17 cellular contexts compared by ENCODE assay signal in the genomic region with DNA sequence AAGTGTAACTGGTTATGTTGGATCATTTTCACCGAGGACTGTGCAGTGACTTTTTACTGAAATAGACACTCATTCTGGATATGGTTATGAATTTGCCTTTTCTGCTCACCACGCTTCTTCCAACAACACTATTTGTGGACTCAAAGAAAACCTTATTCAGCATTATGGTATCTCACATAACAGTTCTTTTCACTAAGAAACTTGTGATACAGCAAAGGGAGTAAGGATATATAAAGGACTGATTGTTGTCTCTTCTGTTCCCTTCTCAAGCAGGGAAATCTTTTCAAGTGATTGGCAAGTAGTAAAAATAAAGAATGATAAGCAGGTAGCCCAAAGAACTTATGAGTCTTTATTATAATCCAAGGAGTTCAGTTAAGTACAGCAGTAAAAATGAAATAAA.
A peak's percentile ranks its signal among the peaks of the same experiment; 100 is the strongest.
DNase-seq lines count a peak whose midpoint lies in the region; ATAC-seq and TF ChIP-seq lines count a peak whose summit lies in the region.
"Had no signal": no experiment of that assay in that cellular context is flagged by ENCODE, and none has a peak within 500 bp of the region (broad histone marks: within the 10 kb centered on the region; RNA-seq: fewer than 3 reads in every experiment).

No MANE protein-coding gene starts in this region.

- H3K27ac ChIP-seq in A673 (ENCODE audit: low read depth, low read length, poor library complexity, severe bottlenecking) (peak overlapping the region; percentile 92), MM.1S (ENCODE audit: low read length) (peak overlapping the region; percentile 3; the same call in 1 of the 2 replicates), SK-N-MC (peak overlapping the region; percentile 100)
- H3K27ac ChIP-seq: BLaER1 treated with 17β-estradiol and CSF1 and Interleukin-3, amounts not matched to agents 10 nM and 100 nM; GM23248 had no signal

- H3F3A ChIP-seq in MM.1S (ENCODE audit: insufficient read depth, low read length): peaks cover 6% of the 10 kb centered on the region; the same call in 1 of the 2 replicates

- H3K9ac ChIP-seq in MM.1S (ENCODE audit: low read length) (no peak overlapping the region), SK-N-MC (ENCODE audit: insufficient read length) (peak overlapping the region; percentile 92)
- H3K9ac ChIP-seq: BLaER1 treated with 17β-estradiol and CSF1 and Interleukin-3, amounts not matched to agents 10 nM and 100 nM; GM23248 had no signal

- TF ChIP-seq CTCF in A673 (conservative IDR thresholded peaks at IDR 0.05; ENCODE audit: low read depth, low read length) (no peak), MM.1S (IDR thresholded peaks at IDR 0.05; ENCODE audit: low read length) (no peak)

- no peaks in the 10 kb centered on the region for H3K9me2 ChIP-seq in MM.1S (replicated peaks; ENCODE audit: insufficient read depth, low read length)

- TSS peak; percentile 85 for BruUV-seq in A673 (replicated peaks; lab: Mats Ljungman, UMichigan)

- no peaks in the 10 kb centered on the region for H4K20me1 ChIP-seq in MM.1S (ENCODE audit: insufficient read depth, low read length)
- H4K20me1 ChIP-seq: BLaER1 treated with 17β-estradiol and CSF1 and Interleukin-3, amounts not matched to agents 10 nM and 100 nM had no signal

- H3K27me3 ChIP-seq in A673 (replicated peaks; ENCODE audit: insufficient read depth, low read depth, low read length, poor library complexity): no peaks in the 10 kb centered on the region
- H3K27me3 ChIP-seq in MM.1S (replicated peaks; ENCODE audit: insufficient read depth, low read length): no peaks in the 10 kb centered on the region
- H3K27me3 ChIP-seq: BLaER1 treated with 17β-estradiol and CSF1 and Interleukin-3, amounts not matched to agents 10 nM and 100 nM had no signal

- no peaks in the 10 kb centered on the region for H3K79me2 ChIP-seq in MM.1S (ENCODE audit: low read length)

- CTCF ChIA-PET in A673 (lab: Charles Lee): no interaction called here

- in situ Hi-C loops in G401 (cut with HindIII; ENCODE audit: low sequenced_read_pairs): no loop called here

- peak; percentile 53 for DNase-seq in A673 (ENCODE audit: low spot score)
- DNase-seq in MM.1S: peak; percentile 19
- no peak for DNase-seq in SK-N-MC (ENCODE audit: low read depth, low spot score)
- DNase-seq in medulla oblongata (ENCODE audit: extremely low spot score): peak; percentile 11
- no peak for DNase-seq in cerebellar nuclear complex (lab: John Stamatoyannopoulos, UW)
- DNase-seq in G401 (ENCODE audit: low spot score): no peak
- DNase-seq: 8988T; CD8-positive, alpha-beta T cell; COR-L47; DMS 273 treated with DMSO at 0.1 percent for 48 hours; DMS53; DND-41; EL; GM23248 had no signal

- peak overlapping the region; percentile 43 for H2AFZ ChIP-seq in MM.1S (ENCODE audit: low read length)
- H2AFZ ChIP-seq: GM23248 had no signal

- H3K4me2 ChIP-seq in MM.1S (ENCODE audit: low read depth, low read length): peak overlapping the region; percentile 17
- H3K4me2 ChIP-seq: BLaER1 treated with 17β-estradiol and CSF1 and Interleukin-3, amounts not matched to agents 10 nM and 100 nM had no signal

- POLR2A ChIA-PET in A673 (lab: Charles Lee; ENCODE audit: low non-redundant PET): no interaction called here

- H3K36me3 ChIP-seq in A673 (ENCODE audit: insufficient read depth, low read length, poor library complexity, severe bottlenecking): no peaks in the 10 kb centered on the region
- H3K36me3 ChIP-seq in MM.1S (replicated peaks; ENCODE audit: insufficient read depth, low read length): no peaks in the 10 kb centered on the region
- H3K36me3 ChIP-seq in SK-N-MC (ENCODE audit: insufficient read depth, low read length): peaks cover 5% of the 10 kb centered on the region; the same call in 1 of the 2 replicates
- H3K36me3 ChIP-seq: BLaER1 treated with 17β-estradiol and CSF1 and Interleukin-3, amounts not matched to agents 10 nM and 100 nM; HAP-1 had no signal

- H3K4me1 ChIP-seq in A673 (ENCODE audit: insufficient read depth, low read length, poor library complexity, severe bottlenecking) (peaks cover 8% of the 10 kb centered on the region), MM.1S (ENCODE audit: low read length) (peaks cover 19% of the 10 kb centered on the region)
- H3K4me1 ChIP-seq: HAP-1 had no signal

- ATAC-seq in GM21619 (IDR thresholded peaks at IDR 0.05; ENCODE audit: unreplicated experiment): no peak
- ATAC-seq: CD8-positive, alpha-beta T cell had no signal

- no peaks in the 10 kb centered on the region for H3K9me3 ChIP-seq in A673 (ENCODE audit: low read depth, low read length, poor library complexity, severe bottlenecking)
- no peaks in the 10 kb centered on the region for H3K9me3 ChIP-seq in MM.1S (replicated peaks; ENCODE audit: insufficient read depth, low read length)
- H3K9me3 ChIP-seq in SK-N-MC (ENCODE audit: low read depth, low read length): no peaks in the 10 kb centered on the region; the same call in 1 of the 2 replicates
- H3K9me3 ChIP-seq: HAP-1 had no signal

- H3K4me3 ChIP-seq in A673 (ENCODE audit: low read depth, low read length, poor library complexity, severe bottlenecking) (no peak overlapping the region), MM.1S (ENCODE audit: low read length) (no peak overlapping the region), SK-N-MC (peak overlapping the region; percentile 78)
- H3K4me3 ChIP-seq: BLaER1 treated with 17β-estradiol and CSF1 and Interleukin-3, amounts not matched to agents 10 nM and 100 nM; GM23248; HAP-1 had no signal

- intact Hi-C loops in A673 (cut with micrococcal nuclease; ENCODE audit: unreplicated experiment): no loop called here

Comparison
In these comparisons a context has a peak if more than half of its experiments do, and no peak if none do; other contexts are left out.
1. DNase-seq: peak in A673 (single experiment), MM.1S (single experiment) and medulla oblongata (single experiment); none in SK-N-MC (single experiment), cerebellar nuclear complex (0 of 2) and G401 (single experiment).
2. H3K27ac ChIP-seq: peak in every context shown above with its lines; median percentile 100 in SK-N-MC; 92 in A673; 3 in MM.1S.